In genomic region chr2:96063074-96063899, GRCh38 we compare ENCODE assay signal across 8 cellular contexts. TPM values are rescaled to one million over a fixed set of nuclear protein-coding genes. Genes with fewer than 3 reads are reported as not detected.
DNase-seq lines count a peak whose midpoint lies in the region; ATAC-seq, FAIRE-seq and TF ChIP-seq lines count a peak whose summit lies in the region.
"Not testable (repeated sequence)": the region's sequence is repeated elsewhere in the genome, so short reads cannot be mapped to it uniquely, and the experiment has no call there.

No MANE protein-coding gene starts in this region.

- not testable (repeated sequence) for H3K4me3 Mint-ChIP-seq in Calu3 (ENCODE audit: low read depth, unreplicated experiment); astrocyte (ENCODE audit: unreplicated experiment)

- intact Hi-C loops in Calu3 (cut with micrococcal nuclease; ENCODE audit: unreplicated experiment): not testable (repeated sequence)
- intact Hi-C loops in pancreas (cut with DNase I): loop anchor here in 1 of 3 donors (10.0 kb wide), 1 partner anchor 1642 kb away; no protein-coding TSS in a partner anchor
- intact Hi-C loops in testis (cut with DNase I; ENCODE audit: low total_unique reads): loop anchor here (10.0 kb wide), 1 partner anchor 1632 kb away; no protein-coding TSS in a partner anchor

- not testable (repeated sequence) for H3K36me3 Mint-ChIP-seq in Calu3 (ENCODE audit: insufficient read depth, unreplicated experiment); astrocyte (ENCODE audit: low read depth, unreplicated experiment)

- H3K4me3 ChIP-seq in HL-60 (replicated peaks; ENCODE audit: insufficient read depth, low read length); astrocyte (ENCODE audit: insufficient read depth, low read depth, low read length); pancreas; testis: not testable (repeated sequence)

- peak; percentile 30 for TF ChIP-seq CTCF in Calu3 (IDR thresholded peaks at IDR 0.05; ENCODE audit: unreplicated experiment)
- not testable (repeated sequence) for TF ChIP-seq CTCF in HL-60 (IDR thresholded peaks at IDR 0.05; ENCODE audit: insufficient read depth, low read length); astrocyte (IDR thresholded peaks at IDR 0.05; ENCODE audit: insufficient read depth, low read depth, low read length); pancreas (IDR thresholded peaks at IDR 0.05); testis (IDR thresholded peaks at IDR 0.05)

- H3K27me3 Mint-ChIP-seq in Calu3 (ENCODE audit: unreplicated experiment): peaks cover 15% of the 10 kb centered on the region
- H3K27me3 Mint-ChIP-seq in astrocyte (ENCODE audit: low read depth, unreplicated experiment): not testable (repeated sequence)

- CTCF ChIA-PET in Calu3 (lab: Charles Lee): not testable (repeated sequence)

- not testable (repeated sequence) for H3K27me3 ChIP-seq in HL-60 (ENCODE audit: insufficient read depth, poor library complexity, severe bottlenecking); astrocyte (ENCODE audit: insufficient read depth, low read length); pancreas; testis

- H3K4me2 ChIP-seq in astrocyte (ENCODE audit: low read length): peak overlapping the region; percentile 60

- H3K36me3 ChIP-seq in astrocyte (ENCODE audit: insufficient read depth, low read length); pancreas; testis (ENCODE audit: low read depth, missing control alignments): not testable (repeated sequence)

- not testable (repeated sequence) for FAIRE-seq in astrocyte (lab: Jason Lieb, UNC); pancreas (lab: Jason Lieb, UNC)

- H3K27ac ChIP-seq in HL-60 (replicated peaks): peak overlapping the region; percentile 24; the same call in 1 of the 2 replicates
- H3K27ac ChIP-seq in astrocyte (ENCODE audit: low read depth, low read length); pancreas; testis: not testable (repeated sequence)

- not testable (repeated sequence) for H3K9me3 ChIP-seq in astrocyte (ENCODE audit: insufficient read depth, low read depth, low read length); pancreas; testis

- H3K4me1 ChIP-seq in astrocyte (ENCODE audit: insufficient read depth, low read length); pancreas; testis: not testable (repeated sequence)

- not testable (repeated sequence) for H4K20me1 ChIP-seq in astrocyte (ENCODE audit: insufficient read depth, low read length)

- not testable (repeated sequence) for H3K9ac ChIP-seq in astrocyte (ENCODE audit: low read length)

- H2AFZ ChIP-seq in astrocyte (ENCODE audit: low read depth, low read length): not testable (repeated sequence)

- WGBS in pancreas, 2 donors: 61 to 63% methylated on average over 10 to 11 of the region's 12 CpGs
- 69 to 82% methylated on average over 4 to 11 of the region's 12 CpGs for WGBS in testis, 2 donors

- not testable (repeated sequence) for BruUV-seq in Calu3 (replicated peaks; lab: Mats Ljungman, UMichigan)

- DNase-seq in Calu3 (peak; percentile 44), HL-60 (ENCODE audit: low read depth in 1 of 2, low spot score in 1 of 2) (peak; percentile 36 to 51), SW480 (ENCODE audit: low spot score) (peak; percentile 92), astrocyte (ENCODE audit: low read depth) (peak; percentile 59), fibroblast of gingiva (ENCODE audit: low read depth) (peak; percentile 57), kidney tubule cell (ENCODE audit: low spot score) (peak; percentile 68), pancreas (peak in 1 of 6 donors; percentile 55), testis (peak; percentile 36)

- H3K27ac Mint-ChIP-seq in Calu3 (ENCODE audit: unreplicated experiment); astrocyte (ENCODE audit: unreplicated experiment): not testable (repeated sequence)

- TF ChIP-seq POLR2A in testis (IDR thresholded peaks at IDR 0.05): not testable (repeated sequence)

- H3K9me3 Mint-ChIP-seq in Calu3 (ENCODE audit: low read depth, unreplicated experiment); astrocyte (ENCODE audit: unreplicated experiment): not testable (repeated sequence)

- peak in 3 of 4 donors; percentile 59 to 73 (median 71) for ATAC-seq in pancreas

- not testable (repeated sequence) for H3K79me2 ChIP-seq in astrocyte (ENCODE audit: insufficient read depth, low read length)

- H3K4me1 Mint-ChIP-seq in Calu3 (ENCODE audit: low read depth, unreplicated experiment); astrocyte (ENCODE audit: low read depth, unreplicated experiment): not testable (repeated sequence)

RNA-seq across cellular contexts. Expression of gene GPAT2, which starts 28.6 kb away (rescaled TPM):
- total RNA-seq in Calu3 (2022): not detected in 2 replicates
- total RNA-seq in astrocyte: 0.27 TPM in 1 of 2 replicates, not detected in the other
- 1 to 10 TPM in 4 of 6 donors, under 1 TPM in 2; 0.23 to 2.0 (median 1.4) TPM for total RNA-seq in pancreas
- polyA plus RNA-seq in pancreas: 1 to 10 TPM in 1 of 2 donors, under 1 TPM in 1; 0.80 to 5.0 TPM
- total RNA-seq in testis: 10 to 100 TPM; 23.5 to 38.9 TPM
- 20.5 TPM for polyA plus RNA-seq in testis (ENCODE audit: insufficient read depth, low read depth, low replicate concordance)

RNA-seq across cellular contexts. Expression of gene ADRA2B, which starts 53.1 kb away (rescaled TPM):
- total RNA-seq in Calu3 (2022) (0.22 TPM in 1 of 2 replicates, not detected in the other), astrocyte (not detected in 2 replicates), pancreas (under 1 TPM; 0.04 to 0.50 (median 0.25) TPM), testis (1 to 10 TPM; 2.4 to 2.6 TPM)
- polyA plus RNA-seq in pancreas (1 to 10 TPM; 1.1 to 1.5 TPM), testis (ENCODE audit: insufficient read depth, low read depth, low replicate concordance) (2.1 TPM)

Comparison
In these comparisons a context has a peak if more than half of its experiments do, and no peak if none do; other contexts are left out.
1. RNA of gene GPAT2, which starts 28.6 kb away (total RNA-seq): 23.5 to 38.9 TPM in testis; 0.23 to 2.0 TPM in pancreas, 0.27 TPM in astrocyte and not detected in Calu3; every median in the first group is over 4 times any median in the second.